Comparison of ENCODE assay signal across 13 cellular contexts in the genomic region with DNA sequence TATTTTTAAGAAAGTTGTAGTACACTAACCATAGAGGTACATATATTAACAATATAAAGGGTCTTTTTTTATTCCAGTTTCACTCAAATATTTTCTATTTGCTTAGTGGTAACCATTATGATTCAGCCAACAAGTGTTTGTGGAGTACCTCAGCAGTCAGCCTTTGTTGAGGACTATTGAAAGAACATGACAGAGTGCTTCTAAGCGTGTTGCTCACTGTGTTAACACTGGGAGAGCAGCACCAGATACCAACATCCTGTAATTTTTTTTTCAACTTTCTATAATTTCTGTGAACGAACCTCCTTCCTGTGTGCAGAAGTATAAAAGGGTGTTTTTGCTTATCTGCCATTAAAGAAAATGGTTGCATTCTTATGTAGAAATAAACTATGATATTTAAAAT.
DNase-seq lines count a peak whose midpoint lies in the region; ATAC-seq and TF ChIP-seq lines count a peak whose summit lies in the region.
"Had no signal": no experiment of that assay in that cellular context is flagged by ENCODE, and none has a peak within 500 bp of the region (broad histone marks: within the 10 kb centered on the region; RNA-seq: fewer than 3 reads in every experiment).

No MANE protein-coding gene starts in this region.

- TF ChIP-seq CTCF in Loucy (conservative IDR thresholded peaks at IDR 0.05; ENCODE audit: low read length) (no peak), progenitor cell of endocrine pancreas (IDR thresholded peaks at IDR 0.05; ENCODE audit: unreplicated experiment) (no peak)

- H3K4me3 Mint-ChIP-seq in T-cell (no peak overlapping the region), progenitor cell of endocrine pancreas (ENCODE audit: low read depth) (no peak overlapping the region)
- H3K4me3 Mint-ChIP-seq: activated B cell treated with CpG ODN at 0.5 μM for 24 hours, neural crest cell had no signal

- POLR2A ChIA-PET in T-cell (lab: Charles Lee), result interaction anchor here in 1 of 2 donors (0.6 kb wide), 1 partner anchor 324 kb away, joined by 3 read pairs; no protein-coding TSS in a partner anchor

- peak overlapping the region; percentile 36 for H3K4me3 ChIP-seq in Loucy (ENCODE audit: low read length, poor library complexity, severe bottlenecking)
- H3K4me3 ChIP-seq: lung, skin epidermis had no signal

- peaks cover 7% of the 10 kb centered on the region for H3K36me3 Mint-ChIP-seq in T-cell
- peaks cover 19% of the 10 kb centered on the region for H3K36me3 Mint-ChIP-seq in progenitor cell of endocrine pancreas (ENCODE audit: insufficient read depth)

- H3K36me3 ChIP-seq in Loucy (ENCODE audit: insufficient read depth, low read length), result peaks cover 5% of the 10 kb centered on the region; the same call in 1 of the 2 replicates

- H3F3A ChIP-seq in Loucy (ENCODE audit: low read depth), result no peaks in the 10 kb centered on the region

- peak overlapping the region; percentile 57 for H3K9ac ChIP-seq in Loucy (ENCODE audit: low read depth, low read length, poor library complexity, severe bottlenecking)

- H2AFZ ChIP-seq in Loucy (ENCODE audit: low read length), result no peak overlapping the region

- no peak overlapping the region for H3K27ac Mint-ChIP-seq in T-cell
- H3K27ac Mint-ChIP-seq in progenitor cell of endocrine pancreas, result no peak overlapping the region
- H3K27ac Mint-ChIP-seq: activated B cell treated with CpG ODN at 0.5 μM for 24 hours had no signal

- no peaks in the 10 kb centered on the region for H3K9me2 ChIP-seq in Loucy (replicated peaks; ENCODE audit: low read depth, low read length)

- DNase-seq in DMS53 treated with DMSO at 0.1 percent for 48 hours (lab: John Stamatoyannopoulos, UW; ENCODE audit: unreplicated experiment) (peak; percentile 97), T-cell (no peak), myocyte (ENCODE audit: low read depth) (peak; percentile 49), cerebellar nuclear complex (lab: John Stamatoyannopoulos, UW) (no peak), iPS-NIHi7 (ENCODE audit: extremely low spot score) (no peak), progenitor cell of endocrine pancreas (ENCODE audit: low spot score, unreplicated experiment) (no peak)
- DNase-seq: activated B cell treated with CpG ODN at 0.5 μM for 24 hours; activated T-cell treated with anti-CD3 and anti-CD28 coated beads, Interleukin-2, amount 50 U/mL, for 1 hour had no signal

- no peaks in the 10 kb centered on the region for H3K9me3 ChIP-seq in Loucy (ENCODE audit: insufficient read depth, low read depth, low read length)

- peaks cover 8 to 20% (median 13%) of the 10 kb centered on the region in 3 donors for H3K4me1 Mint-ChIP-seq in T-cell
- peaks cover 14% of the 10 kb centered on the region for H3K4me1 Mint-ChIP-seq in progenitor cell of endocrine pancreas (ENCODE audit: low read depth)
- H3K4me1 Mint-ChIP-seq: activated B cell treated with CpG ODN at 0.5 μM for 24 hours had no signal

- H3K27me3 Mint-ChIP-seq in T-cell, result no peaks in the 10 kb centered on the region
- H3K27me3 Mint-ChIP-seq in progenitor cell of endocrine pancreas, result no peaks in the 10 kb centered on the region
- H3K27me3 Mint-ChIP-seq: activated B cell treated with CpG ODN at 0.5 μM for 24 hours had no signal

- H3K4me1 ChIP-seq in Loucy (ENCODE audit: insufficient read depth, low read length, poor library complexity, severe bottlenecking), result peaks cover 44% of the 10 kb centered on the region

- no peaks in the 10 kb centered on the region for H3K27me3 ChIP-seq in Loucy (ENCODE audit: insufficient read depth, low read length, poor library complexity, severe bottlenecking)

- no peaks in the 10 kb centered on the region for H4K20me1 ChIP-seq in Loucy (ENCODE audit: insufficient read depth, low read length, poor library complexity, severe bottlenecking)

- peak overlapping the region; percentile 63 for H3K4me2 ChIP-seq in Loucy (ENCODE audit: low read depth, low read length, poor library complexity, severe bottlenecking)

- CTCF ChIA-PET in T-cell (lab: Charles Lee), result no interaction called here

- no peaks in the 10 kb centered on the region for H3K79me2 ChIP-seq in Loucy (ENCODE audit: insufficient read depth, low read length)

- H3K9me3 Mint-ChIP-seq in T-cell (no peaks in the 10 kb centered on the region), progenitor cell of endocrine pancreas (ENCODE audit: low read depth) (peaks cover 3% of the 10 kb centered on the region)
- H3K9me3 Mint-ChIP-seq: activated B cell treated with CpG ODN at 0.5 μM for 24 hours, neural crest cell had no signal

- ATAC-seq in T-cell (replicated peaks in 1 of 4), result peak in 3 of 4 experiments; percentile 50 to 84 (median 57)
- no peak for ATAC-seq in HG02678 (IDR thresholded peaks at IDR 0.05; ENCODE audit: unreplicated experiment)

Comparison
In these comparisons a context has a peak if more than half of its experiments do, and no peak if none do; other contexts are left out.
1. DNase-seq: peak in DMS53 treated with DMSO at 0.1 percent for 48 hours (single experiment) and myocyte (single experiment); none in T-cell (0 of 34), cerebellar nuclear complex (0 of 2), iPS-NIHi7 (single experiment) and progenitor cell of endocrine pancreas (single experiment).